In genomic region chr5:157548513-157549282, GRCh38 we compare ENCODE assay signal across 10 cellular contexts. TPM values are rescaled to one million over a fixed set of nuclear protein-coding genes. Genes with fewer than 3 reads are reported as not detected.
DNase-seq lines count a peak whose midpoint lies in the region; ATAC-seq and TF ChIP-seq lines count a peak whose summit lies in the region.
"Had no signal": no experiment of that assay in that cellular context is flagged by ENCODE, and none has a peak within 500 bp of the region (broad histone marks: within the 10 kb centered on the region; RNA-seq: fewer than 3 reads in every experiment).

No MANE protein-coding gene starts in this region.

- no peaks in the 10 kb centered on the region for H3K27me3 Mint-ChIP-seq in activated CD4-positive, alpha-beta T cell treated with anti-CD3 and anti-CD28 coated beads, Interleukin-2, amount 10 ng/mL, durations not matched to agents 7 days and 5 days
- H3K27me3 Mint-ChIP-seq in T-cell = no peaks in the 10 kb centered on the region

- peak overlapping the region; percentile 70 for H3K27ac ChIP-seq in subcutaneous abdominal adipose tissue (ENCODE audit: low read depth, low read length)

- CTCF ChIA-PET in activated CD4-positive, alpha-beta T cell treated with anti-CD3 and anti-CD28 coated beads, Interleukin-2, amount 10 ng/mL, durations not matched to agents 7 days and 5 days (lab: Charles Lee) = no interaction called here
- CTCF ChIA-PET in T-cell (lab: Charles Lee) = no interaction called here

- peak overlapping the region; percentile 34 for H3K4me3 Mint-ChIP-seq in activated CD4-positive, alpha-beta T cell treated with anti-CD3 and anti-CD28 coated beads, Interleukin-2, amount 10 ng/mL, durations not matched to agents 7 days and 5 days
- H3K4me3 Mint-ChIP-seq in T-cell = peak overlapping the region in 2 of 3 donors; percentile 32 to 41
- H3K4me3 Mint-ChIP-seq: GM23338 had no signal

- H3K4me3 ChIP-seq in fibroblast of villous mesenchyme (ENCODE audit: low read depth, low read length) (no peak overlapping the region), subcutaneous abdominal adipose tissue (ENCODE audit: low read depth in 1 of 5, low read length in 5 of 5) (no peak overlapping the region), lower leg skin (ENCODE audit: low read depth, poor library complexity, severe bottlenecking) (no peak overlapping the region)
- H3K4me3 ChIP-seq: GM23338 had no signal

- no peaks in the 10 kb centered on the region for H3K27me3 ChIP-seq in subcutaneous abdominal adipose tissue (ENCODE audit: control insufficient read depth in 5 of 5, insufficient read depth in 4 of 5, low read length in 5 of 5)

- H3K9me3 Mint-ChIP-seq in activated CD4-positive, alpha-beta T cell treated with anti-CD3 and anti-CD28 coated beads, Interleukin-2, amount 10 ng/mL, durations not matched to agents 7 days and 5 days = peaks cover 5% of the 10 kb centered on the region
- no peaks in the 10 kb centered on the region for H3K9me3 Mint-ChIP-seq in T-cell
- H3K9me3 Mint-ChIP-seq: GM23338 had no signal

- TF ChIP-seq POLR2A in lower leg skin (IDR thresholded peaks at IDR 0.05) = no peak

- H3K9ac ChIP-seq in subcutaneous abdominal adipose tissue (ENCODE audit: low read length in 5 of 5) = no peak overlapping the region

- WGBS in lower leg skin, 2 donors = 83 to 91% methylated on average over 4 of the region's 4 CpGs

- peaks cover 11 to 39% (median 37%) of the 10 kb centered on the region in 5 donors for H3K4me1 ChIP-seq in subcutaneous abdominal adipose tissue (ENCODE audit: control insufficient read depth in 5 of 5, insufficient read depth in 5 of 5, low read length in 5 of 5)

- ATAC-seq in T-cell (replicated peaks in 1 of 4) = no peak
- ATAC-seq: GM23338 had no signal

- peaks cover 82% of the 10 kb centered on the region for H3K36me3 Mint-ChIP-seq in activated CD4-positive, alpha-beta T cell treated with anti-CD3 and anti-CD28 coated beads, Interleukin-2, amount 10 ng/mL, durations not matched to agents 7 days and 5 days (ENCODE audit: low read depth)
- H3K36me3 Mint-ChIP-seq in T-cell = peaks cover 19% of the 10 kb centered on the region

- peak overlapping the region; percentile 85 for H3K27ac Mint-ChIP-seq in activated CD4-positive, alpha-beta T cell treated with anti-CD3 and anti-CD28 coated beads, Interleukin-2, amount 10 ng/mL, durations not matched to agents 7 days and 5 days
- peak overlapping the region; percentile 91 for H3K27ac Mint-ChIP-seq in T-cell
- H3K27ac Mint-ChIP-seq: GM23338 had no signal

- POLR2A ChIA-PET in activated CD4-positive, alpha-beta T cell treated with anti-CD3 and anti-CD28 coated beads, Interleukin-2, amount 10 ng/mL, durations not matched to agents 7 days and 5 days (lab: Charles Lee) = no interaction called here
- POLR2A ChIA-PET in T-cell (lab: Charles Lee) = interaction anchor here in 1 of 2 donors (0.5 to 0.8 kb wide), 2 partner anchors 18 to 32 kb away, joined by 4 read pairs; no protein-coding TSS in a partner anchor

- peaks cover 89% of the 10 kb centered on the region for H3K4me1 Mint-ChIP-seq in activated CD4-positive, alpha-beta T cell treated with anti-CD3 and anti-CD28 coated beads, Interleukin-2, amount 10 ng/mL, durations not matched to agents 7 days and 5 days
- H3K4me1 Mint-ChIP-seq in T-cell = peaks cover 50 to 91% (median 83%) of the 10 kb centered on the region in 3 donors

- TF ChIP-seq CTCF in fibroblast of villous mesenchyme (IDR thresholded peaks at IDR 0.05; ENCODE audit: insufficient read depth, low read depth, low read length) (no peak), lower leg skin (IDR thresholded peaks at IDR 0.05) (no peak)

- no peaks in the 10 kb centered on the region for H3K36me3 ChIP-seq in subcutaneous abdominal adipose tissue (ENCODE audit: control insufficient read depth in 5 of 5, insufficient read depth in 5 of 5, low read length in 5 of 5)

- no peak for DNase-seq in activated CD4-positive, alpha-beta T cell treated with anti-CD3 and anti-CD28 coated beads, Interleukin-2, amount 10 ng/mL, durations not matched to agents 7 days and 5 days
- no peak for DNase-seq in activated CD4-positive, alpha-beta T cell treated with anti-CD3 and anti-CD28 coated beads, Interleukin-2, amount 50 U/mL, for 4 hours
- DNase-seq in T-cell (no peak), fibroblast of villous mesenchyme (ENCODE audit: low read depth) (peak; percentile 84), SHP77 (lab: John Stamatoyannopoulos, UW) (no peak), lower leg skin (ENCODE audit: low spot score in 2 of 2) (no peak), RKO (ENCODE audit: low spot score) (no peak)
- DNase-seq: NCI-H1092 had no signal

- H3K9me3 ChIP-seq in subcutaneous abdominal adipose tissue (ENCODE audit: control insufficient read depth in 5 of 5, low read length in 5 of 5) = no peaks in the 10 kb centered on the region

- intact Hi-C loops in lower leg skin (cut with DNase I; ENCODE audit: low total_unique reads) = no loop called here

RNA-seq across cellular contexts. Expression of gene ADAM19, which starts 26.9 kb away (rescaled TPM):
- 100 to 1,000 TPM; 118 to 127 TPM for total RNA-seq in activated CD4-positive, alpha-beta T cell treated with anti-CD3 and anti-CD28 coated beads, Interleukin-2, amount 10 ng/mL, durations not matched to agents 7 days and 5 days
- total RNA-seq in T-cell (10 to 100 TPM; 30.7 to 64.1 (median 41.8) TPM), fibroblast of villous mesenchyme (89.8 and 119 TPM in 2 replicates), lower leg skin (1 to 10 TPM in 2 of 4 donors, under 1 TPM in 2; 0.68 to 1.7 (median 1.0) TPM)

Comparison
In these comparisons a context has a peak if more than half of its experiments do, and no peak if none do; other contexts are left out.
1. RNA of gene ADAM19, which starts 26.9 kb away (total RNA-seq): 118 to 127 TPM in activated CD4-positive, alpha-beta T cell treated with anti-CD3 and anti-CD28 coated beads, Interleukin-2, amount 10 ng/mL, durations not matched to agents 7 days and 5 days, 89.8 to 119 TPM in fibroblast of villous mesenchyme and 30.7 to 64.1 TPM in T-cell; 0.68 to 1.7 TPM in lower leg skin; every median in the first group is over 10 times any median in the second.